ENCODE assay signal across 8 cellular contexts in genomic region chr13:57629821-57630235, GRCh38. TPM values are rescaled to one million over a fixed set of nuclear protein-coding genes. Genes with fewer than 3 reads are reported as not detected.
DNase-seq lines count a peak whose midpoint lies in the region; ATAC-seq and TF ChIP-seq lines count a peak whose summit lies in the region.

No MANE protein-coding gene starts in this region.

- peaks cover 66% of the 10 kb centered on the region for H3K27me3 Mint-ChIP-seq in T-helper 1 cell treated with Interleukin-12 subunit alpha and Interleukin-12 subunit beta and Interleukin-4 antibody, amounts not matched to agents 30 μg/mL and 1 μg/mL, for 36 hours (ENCODE audit: low read depth)

- peaks cover 11% of the 10 kb centered on the region for H3K9me3 Mint-ChIP-seq in T-helper 1 cell treated with Interleukin-12 subunit alpha and Interleukin-12 subunit beta and Interleukin-4 antibody, amounts not matched to agents 30 μg/mL and 1 μg/mL, for 36 hours

- intact Hi-C loops in dorsolateral prefrontal cortex (cut with DNase I) (loop anchor here (2.0 to 5.0 kb wide), 3 partner anchors 67 to 229 kb away; no protein-coding TSS in a partner anchor), left colon (cut with DNase I, micrococcal nuclease) (no loop called here)

- H3K36me3 ChIP-seq in MM.1S (replicated peaks; ENCODE audit: insufficient read depth, low read length): no peaks in the 10 kb centered on the region

- peaks cover 0 to 18% (median 0%) of the 10 kb centered on the region in 45 donors for H3K27me3 ChIP-seq in dorsolateral prefrontal cortex
- no peaks in the 10 kb centered on the region for H3K27me3 ChIP-seq in MM.1S (replicated peaks; ENCODE audit: insufficient read depth, low read length)

- no peaks in the 10 kb centered on the region for H3F3A ChIP-seq in MM.1S (ENCODE audit: insufficient read depth, low read length)

- DNase-seq in COLO829 (ENCODE audit: low spot score) (peak; percentile 83), dorsolateral prefrontal cortex (peak; percentile 77 to 99 (median 99)), left colon (peak in 1 of 2 donors; percentile 28), NCI-H774 (lab: John Stamatoyannopoulos, UW) (no peak), MM.1S (no peak)
- DNase-seq in stimulated activated CD4-positive, alpha-beta T cell treated with anti-CD3 and anti-CD28 coated beads, Interleukin-2, amount 100 ng/mL, for 24 hours: peak; percentile 27 to 42

- H3K4me1 Mint-ChIP-seq in T-helper 1 cell treated with Interleukin-12 subunit alpha and Interleukin-12 subunit beta and Interleukin-4 antibody, amounts not matched to agents 30 μg/mL and 1 μg/mL, for 36 hours (ENCODE audit: low read depth): peaks cover 22% of the 10 kb centered on the region

- H3K4me3 Mint-ChIP-seq in T-helper 1 cell treated with Interleukin-12 subunit alpha and Interleukin-12 subunit beta and Interleukin-4 antibody, amounts not matched to agents 30 μg/mL and 1 μg/mL, for 36 hours: peak overlapping the region; percentile 54

- H3K4me2 ChIP-seq in MM.1S (ENCODE audit: low read depth, low read length): no peak overlapping the region

- no peak overlapping the region for H2AFZ ChIP-seq in MM.1S (ENCODE audit: low read length)

- peak overlapping the region in 57 of 59 donors; percentile 73 to 96 (median 93) for H3K27ac ChIP-seq in dorsolateral prefrontal cortex
- no peak overlapping the region for H3K27ac ChIP-seq in MM.1S (ENCODE audit: low read length)

- H3K4me3 ChIP-seq in dorsolateral prefrontal cortex: peak overlapping the region; percentile 50 to 87 (median 72)
- no peak overlapping the region for H3K4me3 ChIP-seq in MM.1S (ENCODE audit: low read length)

- no peaks in the 10 kb centered on the region for H4K20me1 ChIP-seq in MM.1S (ENCODE audit: insufficient read depth, low read length)

- ATAC-seq in HG03342 (IDR thresholded peaks at IDR 0.05; ENCODE audit: unreplicated experiment): peak; percentile 41
- ATAC-seq in left colon: peak; percentile 26

- no peaks in the 10 kb centered on the region for H3K79me2 ChIP-seq in MM.1S (ENCODE audit: low read length)

- no peaks in the 10 kb centered on the region for H3K9me3 ChIP-seq in MM.1S (replicated peaks; ENCODE audit: insufficient read depth, low read length)

- peak in 15 of 56 donors; percentile 1 to 41 (median 6) for TF ChIP-seq CTCF in dorsolateral prefrontal cortex (IDR thresholded peaks at IDR 0.05 in 54 of 56, conservative IDR thresholded peaks at IDR 0.05 in 2 of 56; ENCODE audit: low read depth in 1 of 56, partially characterized antibody in 56 of 56)
- no peak for TF ChIP-seq CTCF in MM.1S (IDR thresholded peaks at IDR 0.05; ENCODE audit: low read length)

- H3K9ac ChIP-seq in MM.1S (ENCODE audit: low read length): no peak overlapping the region

- peaks cover 3% of the 10 kb centered on the region for H3K36me3 Mint-ChIP-seq in T-helper 1 cell treated with Interleukin-12 subunit alpha and Interleukin-12 subunit beta and Interleukin-4 antibody, amounts not matched to agents 30 μg/mL and 1 μg/mL, for 36 hours (ENCODE audit: low read depth)

- peak overlapping the region; percentile 20 for H3K27ac Mint-ChIP-seq in T-helper 1 cell treated with Interleukin-12 subunit alpha and Interleukin-12 subunit beta and Interleukin-4 antibody, amounts not matched to agents 30 μg/mL and 1 μg/mL, for 36 hours

- no peaks in the 10 kb centered on the region for H3K9me2 ChIP-seq in MM.1S (replicated peaks; ENCODE audit: insufficient read depth, low read length)

- H3K4me1 ChIP-seq in MM.1S (ENCODE audit: low read length): no peaks in the 10 kb centered on the region

RNA-seq across cellular contexts. Expression of gene PCDH17, which starts 1.7 kb away (rescaled TPM):
- 10 to 100 TPM; 20.6 to 70.5 (median 42.4) TPM for total RNA-seq in dorsolateral prefrontal cortex
- 1 to 10 TPM; 1.2 to 1.8 TPM for total RNA-seq in left colon

Comparison
In these comparisons a context has a peak if more than half of its experiments do, and no peak if none do; other contexts are left out.
1. DNase-seq: peak in COLO829 (single experiment), dorsolateral prefrontal cortex (10 of 10) and stimulated activated CD4-positive, alpha-beta T cell treated with anti-CD3 and anti-CD28 coated beads, Interleukin-2, amount 100 ng/mL, for 24 hours (2 of 2); none in NCI-H774 (single experiment) and MM.1S (single experiment).
2. RNA of gene PCDH17, which starts 1.7 kb away (total RNA-seq): 20.6 to 70.5 TPM in dorsolateral prefrontal cortex; 1.2 to 1.8 TPM in left colon; every median in the first group is over 4 times any median in the second.
3. intact Hi-C loops: an anchor here in dorsolateral prefrontal cortex (2.0 to 5.0 kb wide); none called in left colon.